ENCODE assay signal across 16 cellular contexts in genomic region chrX:23764585-23764984, GRCh38.
"Had no signal": no experiment of that assay in that cellular context is flagged by ENCODE, and none has a peak within 500 bp of the region (broad histone marks: within the 10 kb centered on the region; RNA-seq: fewer than 3 reads in every experiment).

No MANE protein-coding gene starts in this region.

- H3K9me3 ChIP-seq: colonic mucosa, neutrophil, suprapubic skin had no signal

- DNase-seq: activated CD4-positive, alpha-beta T cell treated with anti-CD3 and anti-CD28 coated beads, Interleukin-2, amount 50 U/mL, for 1 hour; activated naive CD4-positive, alpha-beta T cell; activated naive CD8-positive, alpha-beta T cell treated with anti-CD3 and anti-CD28 coated beads, Interleukin-2, amount 10 ng/mL, durations not matched to agents 7 days and 5 days; activated T-cell treated with anti-CD3 and anti-CD28 coated beads for 4 hours; central memory CD4-positive, alpha-beta T cell; colonic mucosa; left ventricle myocardium superior; mesendoderm; natural killer cell had no signal

- FAIRE-seq: keratinocyte had no signal

- H3K27ac ChIP-seq: colonic mucosa, esophagus muscularis mucosa, hepatocyte, neutrophil, suprapubic skin had no signal

- H3K27me3 ChIP-seq: colonic mucosa, esophagus muscularis mucosa, hepatocyte, neutrophil, suprapubic skin had no signal

- H3K4me3 ChIP-seq: colonic mucosa, esophagus muscularis mucosa, hepatocyte, smooth muscle cell, suprapubic skin had no signal

- H3K4me1 ChIP-seq: colonic mucosa, esophagus muscularis mucosa, suprapubic skin had no signal

- ATAC-seq: activated CD4-positive, CD25-positive, alpha-beta regulatory T cell treated with anti-CD3 and anti-CD28 coated beads, Interleukin-2, amount 50 U/mL, for 24 hours; left ventricle myocardium superior; natural killer cell had no signal

- H3K36me3 ChIP-seq: colonic mucosa, esophagus muscularis mucosa, neutrophil, suprapubic skin had no signal
